17 cellular contexts compared by ENCODE assay signal in genomic region chr1:98467584-98467983, GRCh38.
DNase-seq lines count a peak whose midpoint lies in the region; ATAC-seq and TF ChIP-seq lines count a peak whose summit lies in the region.
"Had no signal": no experiment of that assay in that cellular context is flagged by ENCODE, and none has a peak within 500 bp of the region (broad histone marks: within the 10 kb centered on the region; RNA-seq: fewer than 3 reads in every experiment).

No MANE protein-coding gene starts in this region.

- H3K9ac ChIP-seq in mammary epithelial cell (ENCODE audit: insufficient read depth, low read length): no peak overlapping the region

- no peaks in the 10 kb centered on the region for H3K9me3 Mint-ChIP-seq in nephron
- no peaks in the 10 kb centered on the region for H3K9me3 Mint-ChIP-seq in stimulated activated naive CD8-positive, alpha-beta T cell treated with anti-CD3 and anti-CD28 coated beads, Interleukin-15, amount 100 ng/mL, for 72 hours
- H3K9me3 Mint-ChIP-seq: activated naive CD4-positive, alpha-beta T cell treated with anti-CD3 and anti-CD28 coated beads for 36 hours; activated T-cell treated with anti-CD3 and anti-CD28 coated beads, Interleukin-2, amount 50 U/mL, for 24 hours; endodermal cell had no signal

- peak overlapping the region in 1 of 3 experiments; percentile 28 for H3K27ac Mint-ChIP-seq in nephron
- no peak overlapping the region for H3K27ac Mint-ChIP-seq in stimulated activated naive CD8-positive, alpha-beta T cell treated with anti-CD3 and anti-CD28 coated beads, Interleukin-15, amount 100 ng/mL, for 72 hours
- H3K27ac Mint-ChIP-seq: activated CD8-positive, alpha-beta T cell treated with anti-CD3 and anti-CD28 coated beads, Interleukin-2, amount 10 ng/mL, durations not matched to agents 7 days and 5 days; activated naive CD4-positive, alpha-beta T cell treated with anti-CD3 and anti-CD28 coated beads for 36 hours; activated T-cell treated with anti-CD3 and anti-CD28 coated beads, Interleukin-2, amount 50 U/mL, for 24 hours; endodermal cell had no signal

- H3K4me1 Mint-ChIP-seq in nephron: peaks cover 3% of the 10 kb centered on the region
- no peaks in the 10 kb centered on the region for H3K4me1 Mint-ChIP-seq in stimulated activated naive CD8-positive, alpha-beta T cell treated with anti-CD3 and anti-CD28 coated beads, Interleukin-15, amount 100 ng/mL, for 72 hours

- no peaks in the 10 kb centered on the region for H3K79me2 ChIP-seq in mammary epithelial cell (ENCODE audit: insufficient read depth, low read length)
- H3K79me2 ChIP-seq in hepatocyte: no peaks in the 10 kb centered on the region

- H3K36me3 ChIP-seq in mammary epithelial cell (ENCODE audit: insufficient read depth, low read length) (no peaks in the 10 kb centered on the region), hepatocyte (replicated peaks; ENCODE audit: insufficient read depth, low read depth) (no peaks in the 10 kb centered on the region)
- H3K36me3 ChIP-seq: heart right ventricle, suprapubic skin, uterus had no signal

- dilution Hi-C loops in mammary epithelial cell (cut with HindIII; ENCODE audit: low sequenced_read_pairs): loop anchor here (25.0 kb wide), 1 partner anchor 405 kb away; no protein-coding TSS in a partner anchor

- peaks cover 16% of the 10 kb centered on the region for H3K4me1 ChIP-seq in mammary epithelial cell (ENCODE audit: insufficient read depth, low read length)
- H3K4me1 ChIP-seq in hepatocyte (ENCODE audit: insufficient read depth): no peaks in the 10 kb centered on the region
- H3K4me1 ChIP-seq: heart right ventricle, uterus had no signal

- H4K20me1 ChIP-seq in mammary epithelial cell (ENCODE audit: insufficient read depth, low read length): no peaks in the 10 kb centered on the region
- H4K20me1 ChIP-seq in hepatocyte (ENCODE audit: insufficient read depth, poor library complexity, severe bottlenecking): no peaks in the 10 kb centered on the region

- H3K27ac ChIP-seq in mammary epithelial cell (ENCODE audit: insufficient read depth, low read depth, low read length) (peak overlapping the region; percentile 24), hepatocyte (no peak overlapping the region)
- H3K27ac ChIP-seq: heart right ventricle, suprapubic skin, uterus had no signal

- TF ChIP-seq CTCF in mammary epithelial cell (conservative IDR thresholded peaks at IDR 0.05 in 1 of 2, IDR thresholded peaks at IDR 0.05 in 1 of 2; ENCODE audit: extremely low read depth in 1 of 2, insufficient read depth in 1 of 2, low read depth in 1 of 2, low read length in 2 of 2): no peak
- no peak for TF ChIP-seq CTCF in nephron (IDR thresholded peaks at IDR 0.05; ENCODE audit: unreplicated experiment in 3 of 3)
- TF ChIP-seq CTCF in hepatocyte (IDR thresholded peaks at IDR 0.05; ENCODE audit: poor library complexity): no peak

- 31% methylated on average over 4 of the region's 4 CpGs for WGBS in mammary epithelial cell (ENCODE audit: low coverage, missing lambda C conversion rate)
- 51% methylated on average over 4 of the region's 4 CpGs for WGBS in hepatocyte (ENCODE audit: low lambda C conversion rate, missing lambda C conversion rate)

- no peak for ATAC-seq in stimulated activated naive CD8-positive, alpha-beta T cell treated with anti-CD3 and anti-CD28 coated beads, Interleukin-15, amount 100 ng/mL, for 72 hours
- ATAC-seq in sciatic nerve: no peak
- ATAC-seq: activated CD8-positive, alpha-beta T cell treated with anti-CD3 and anti-CD28 coated beads, Interleukin-2, amount 10 ng/mL, durations not matched to agents 7 days and 5 days; heart right ventricle had no signal

- H3K27me3 ChIP-seq in mammary epithelial cell (ENCODE audit: insufficient read depth, low read length): no peaks in the 10 kb centered on the region
- H3K27me3 ChIP-seq in hepatocyte: no peaks in the 10 kb centered on the region
- H3K27me3 ChIP-seq: suprapubic skin, uterus had no signal

- no peaks in the 10 kb centered on the region for H3K9me3 ChIP-seq in mammary epithelial cell (replicated peaks; ENCODE audit: insufficient read depth, low read length)
- no peaks in the 10 kb centered on the region for H3K9me3 ChIP-seq in hepatocyte (ENCODE audit: low read depth)
- H3K9me3 ChIP-seq: heart right ventricle, suprapubic skin, uterus had no signal

- no TSS peak for BruUV-seq in mammary epithelial cell (replicated peaks; lab: Mats Ljungman, UMichigan)

- H3K4me3 Mint-ChIP-seq in nephron: peak overlapping the region in 2 of 3 experiments; percentile 59 to 63
- H3K4me3 Mint-ChIP-seq in stimulated activated naive CD8-positive, alpha-beta T cell treated with anti-CD3 and anti-CD28 coated beads, Interleukin-15, amount 100 ng/mL, for 72 hours: no peak overlapping the region
- H3K4me3 Mint-ChIP-seq: activated CD8-positive, alpha-beta T cell treated with anti-CD3 and anti-CD28 coated beads, Interleukin-2, amount 10 ng/mL, durations not matched to agents 7 days and 5 days; activated naive CD4-positive, alpha-beta T cell treated with anti-CD3 and anti-CD28 coated beads for 36 hours; activated T-cell treated with anti-CD3 and anti-CD28 coated beads, Interleukin-2, amount 50 U/mL, for 24 hours; endodermal cell had no signal

- intact Hi-C loops in mammary epithelial cell (cut with micrococcal nuclease) (loop anchor here (2.0 to 5.0 kb wide), 4 partner anchors 143 to 1330 kb away; no protein-coding TSS in a partner anchor), sciatic nerve (cut with DNase I) (no loop called here)

- H2AFZ ChIP-seq in mammary epithelial cell (ENCODE audit: low read depth, low read length) (peak overlapping the region; percentile 96), hepatocyte (no peak overlapping the region)

- in situ Hi-C loops in ACHN (cut with HindIII; ENCODE audit: low pct_ligation_motif_present, low pct_unique_long_range_greater_than_20kb, low sequenced_read_pairs) (loop anchor here (10.0 kb wide), 1 partner anchor 413 kb away; no protein-coding TSS in a partner anchor), mammary epithelial cell (cut with MboI; ENCODE audit: low sequenced_read_pairs in 2 of 2) (loop anchor here (10.0 to 25.0 kb wide), 3 partner anchors 413 to 1480 kb away; no protein-coding TSS in a partner anchor)

- H3K27me3 Mint-ChIP-seq in nephron (ENCODE audit: low read depth): peaks cover 10% of the 10 kb centered on the region
- no peaks in the 10 kb centered on the region for H3K27me3 Mint-ChIP-seq in stimulated activated naive CD8-positive, alpha-beta T cell treated with anti-CD3 and anti-CD28 coated beads, Interleukin-15, amount 100 ng/mL, for 72 hours
- H3K27me3 Mint-ChIP-seq: activated T-cell treated with anti-CD3 and anti-CD28 coated beads, Interleukin-2, amount 50 U/mL, for 24 hours had no signal

- H3K4me2 ChIP-seq in mammary epithelial cell (ENCODE audit: insufficient read depth, low read depth, low read length): no peak overlapping the region
- H3K4me2 ChIP-seq in hepatocyte: no peak overlapping the region

- no peaks in the 10 kb centered on the region for H3K9me2 ChIP-seq in hepatocyte (replicated peaks; ENCODE audit: insufficient read depth)

- no peaks in the 10 kb centered on the region for H3K36me3 Mint-ChIP-seq in nephron (ENCODE audit: low read depth)

- DNase-seq in ACHN: peak; percentile 0
- DNase-seq in NCI-H446 treated with DMSO at 0.1 percent for 48 hours (lab: John Stamatoyannopoulos, UW): peak; percentile 80
- no peak for DNase-seq in mammary epithelial cell
- DNase-seq in DMS114 treated with DMSO at 0.1 percent for 48 hours (lab: John Stamatoyannopoulos, UW; ENCODE audit: unreplicated experiment): no peak
- no peak for DNase-seq in stimulated activated naive CD8-positive, alpha-beta T cell treated with anti-CD3 and anti-CD28 coated beads, Interleukin-15, amount 100 ng/mL, for 72 hours
- DNase-seq in sciatic nerve (ENCODE audit: low spot score): no peak
- DNase-seq in hepatocyte (ENCODE audit: low spot score): no peak
- DNase-seq: activated naive CD4-positive, alpha-beta T cell treated with anti-CD3 and anti-CD28 coated beads for 36 hours; activated T-cell treated with anti-CD3 and anti-CD28 coated beads, Interleukin-2, amount 50 U/mL, for 24 hours; aorta; endodermal cell; GDM1; heart right ventricle; uterus had no signal

- no peak overlapping the region for H3K4me3 ChIP-seq in mammary epithelial cell (replicated peaks in 1 of 3; ENCODE audit: insufficient read depth in 1 of 3, low read depth in 2 of 3, low read length in 3 of 3)
- no peak overlapping the region for H3K4me3 ChIP-seq in hepatocyte
- H3K4me3 ChIP-seq: heart right ventricle, suprapubic skin, uterus had no signal

- CTCF ChIA-PET in mammary epithelial cell (lab: Charles Lee; ENCODE audit: low non-redundant PET): interaction anchor here (0.6 to 1.1 kb wide), 2 partner anchors 412 to 419 kb away, joined by 4 to 6 read pairs; no protein-coding TSS in a partner anchor

Comparison
In these comparisons a context has a peak if more than half of its experiments do, and no peak if none do; other contexts are left out.
1. DNase-seq: peak in ACHN (single experiment) and NCI-H446 treated with DMSO at 0.1 percent for 48 hours (single experiment); none in mammary epithelial cell (single experiment), DMS114 treated with DMSO at 0.1 percent for 48 hours (single experiment), stimulated activated naive CD8-positive, alpha-beta T cell treated with anti-CD3 and anti-CD28 coated beads, Interleukin-15, amount 100 ng/mL, for 72 hours (0 of 2), sciatic nerve (single experiment) and hepatocyte (single experiment).
2. H3K4me3 Mint-ChIP-seq: peak in nephron (2 of 3); none in stimulated activated naive CD8-positive, alpha-beta T cell treated with anti-CD3 and anti-CD28 coated beads, Interleukin-15, amount 100 ng/mL, for 72 hours (0 of 2).